In genomic region chrX:136162827-136163427, GRCh38 we compare ENCODE assay signal across 9 cellular contexts. TPM values are rescaled to one million over a fixed set of nuclear protein-coding genes. Genes with fewer than 3 reads are reported as not detected.
A peak's percentile ranks its signal among the peaks of the same experiment; 100 is the strongest.
DNase-seq lines count a peak whose midpoint lies in the region; ATAC-seq, FAIRE-seq and TF ChIP-seq lines count a peak whose summit lies in the region.
"Had no signal": no experiment of that assay in that cellular context is flagged by ENCODE, and none has a peak within 500 bp of the region (broad histone marks: within the 10 kb centered on the region; RNA-seq: fewer than 3 reads in every experiment).

No MANE protein-coding gene starts in this region.

- DNase-seq in COLO668 (lab: John Stamatoyannopoulos, UW; ENCODE audit: unreplicated experiment) = peak; percentile 11
- peak; percentile 82 for DNase-seq in NCI-H2227 (lab: John Stamatoyannopoulos, UW; ENCODE audit: unreplicated experiment)
- DNase-seq in activated CD8-positive, alpha-beta memory T cell treated with anti-CD3 and anti-CD28 coated beads, Interleukin-2, amount 10 ng/mL, durations not matched to agents 7 days and 5 days = peak; percentile 63
- peak; percentile 42 to 59 for DNase-seq in fibroblast of lung (ENCODE audit: low read depth in 2 of 2)
- peak in 1 of 6 donors; percentile 64 for DNase-seq in pancreas
- DNase-seq in NK-92 treated with Interleukin-12 subunit alpha and Interleukin-12 subunit beta, amount 100 ng/mL, for 24 hours (lab: John Stamatoyannopoulos, UW) = no peak
- no peak for DNase-seq in cerebellum (ENCODE audit: low spot score)

- intact Hi-C loops in pancreas (cut with DNase I) = no loop called here

- peaks cover 3% of the 10 kb centered on the region for H3K4me1 Mint-ChIP-seq in activated CD8-positive, alpha-beta memory T cell treated with anti-CD3 and anti-CD28 coated beads, Interleukin-2, amount 10 ng/mL, durations not matched to agents 7 days and 5 days

- ATAC-seq in GM21390 (IDR thresholded peaks at IDR 0.05; ENCODE audit: unreplicated experiment) (peak; percentile 67), pancreas (peak in 3 of 4 donors; percentile 80 to 85 (median 83))
- ATAC-seq in activated CD8-positive, alpha-beta memory T cell treated with anti-CD3 and anti-CD28 coated beads, Interleukin-2, amount 10 ng/mL, durations not matched to agents 7 days and 5 days = peak; percentile 58

- FAIRE-seq in pancreas (lab: Jason Lieb, UNC) = no peak

- no peaks in the 10 kb centered on the region for H3K9me3 ChIP-seq in fibroblast of lung (ENCODE audit: control insufficient read depth, insufficient read depth, low read depth, low read length)
- H3K9me3 ChIP-seq in pancreas = no peaks in the 10 kb centered on the region

- H3K79me2 ChIP-seq in fibroblast of lung (ENCODE audit: control insufficient read depth, insufficient read depth, low read length) = peaks cover 9% of the 10 kb centered on the region

- H3K4me3 ChIP-seq in fibroblast of lung (replicated peaks in 1 of 4; ENCODE audit: control extremely low read depth in 1 of 4, insufficient read depth in 1 of 4, low read depth in 3 of 4, low read length in 4 of 4) = no peak overlapping the region
- H3K4me3 ChIP-seq in pancreas = no peak overlapping the region
- H3K4me3 ChIP-seq: skin epidermis had no signal

- H3K27me3 Mint-ChIP-seq in activated CD8-positive, alpha-beta memory T cell treated with anti-CD3 and anti-CD28 coated beads, Interleukin-2, amount 10 ng/mL, durations not matched to agents 7 days and 5 days = no peaks in the 10 kb centered on the region

- TF ChIP-seq CTCF in fibroblast of lung (conservative IDR thresholded peaks at IDR 0.05 in 1 of 2, IDR thresholded peaks at IDR 0.05 in 1 of 2; ENCODE audit: low read depth in 1 of 2, low read length in 2 of 2) (peak; percentile 60 to 76), pancreas (IDR thresholded peaks at IDR 0.05) (peak in 3 of 4 donors; percentile 29 to 44 (median 29))

- no peak overlapping the region for H3K4me2 ChIP-seq in fibroblast of lung (ENCODE audit: extremely low read depth, insufficient read depth, low read length)

- H3K4me3 Mint-ChIP-seq in activated CD8-positive, alpha-beta memory T cell treated with anti-CD3 and anti-CD28 coated beads, Interleukin-2, amount 10 ng/mL, durations not matched to agents 7 days and 5 days = no peak overlapping the region

- H3K36me3 ChIP-seq in fibroblast of lung (ENCODE audit: control insufficient read depth, insufficient read depth, low read length) = no peaks in the 10 kb centered on the region
- no peaks in the 10 kb centered on the region for H3K36me3 ChIP-seq in pancreas

- H3K9ac ChIP-seq in fibroblast of lung (ENCODE audit: insufficient read depth, low read length) = no peak overlapping the region

- no peak overlapping the region for H2AFZ ChIP-seq in fibroblast of lung (ENCODE audit: low read length)

- no peak overlapping the region for H3K27ac Mint-ChIP-seq in activated CD8-positive, alpha-beta memory T cell treated with anti-CD3 and anti-CD28 coated beads, Interleukin-2, amount 10 ng/mL, durations not matched to agents 7 days and 5 days

- 25 to 26% methylated on average over 8 of the region's 8 CpGs for WGBS in pancreas, 2 donors

- H3K27me3 ChIP-seq in fibroblast of lung (ENCODE audit: control insufficient read depth, insufficient read depth, low read length) = no peaks in the 10 kb centered on the region
- H3K27me3 ChIP-seq in pancreas = peaks cover 0 to 22% (median 2%) of the 10 kb centered on the region in 4 donors

- H4K20me1 ChIP-seq in fibroblast of lung (ENCODE audit: control insufficient read depth, extremely low read depth, insufficient read depth, low read length) = no peaks in the 10 kb centered on the region

- no peaks in the 10 kb centered on the region for H3K9me3 Mint-ChIP-seq in activated CD8-positive, alpha-beta memory T cell treated with anti-CD3 and anti-CD28 coated beads, Interleukin-2, amount 10 ng/mL, durations not matched to agents 7 days and 5 days (ENCODE audit: low read depth)

- CTCF ChIA-PET in activated CD8-positive, alpha-beta memory T cell treated with anti-CD3 and anti-CD28 coated beads, Interleukin-2, amount 10 ng/mL, durations not matched to agents 7 days and 5 days (lab: Charles Lee) = interaction anchor here (0.6 to 4.0 kb wide), 5 partner anchors 10 to 137 kb away, joined by 3 to 29 read pairs (median 3); no protein-coding TSS in a partner anchor

- H3K36me3 Mint-ChIP-seq in activated CD8-positive, alpha-beta memory T cell treated with anti-CD3 and anti-CD28 coated beads, Interleukin-2, amount 10 ng/mL, durations not matched to agents 7 days and 5 days = no peaks in the 10 kb centered on the region

- H3K4me1 ChIP-seq in fibroblast of lung (ENCODE audit: control insufficient read depth, extremely low read depth, insufficient read depth, low read length) = peaks cover 10% of the 10 kb centered on the region
- H3K4me1 ChIP-seq in pancreas = no peaks in the 10 kb centered on the region

- H3K27ac ChIP-seq in fibroblast of lung (ENCODE audit: insufficient read depth, low read length) (no peak overlapping the region), pancreas (no peak overlapping the region)
- H3K27ac ChIP-seq: skin epidermis had no signal

RNA-seq across cellular contexts. Expression of gene FHL1, which starts 15.6 kb away (rescaled TPM):
- 10 to 100 TPM; 12.4 to 15.9 TPM for total RNA-seq in activated CD8-positive, alpha-beta memory T cell treated with anti-CD3 and anti-CD28 coated beads, Interleukin-2, amount 10 ng/mL, durations not matched to agents 7 days and 5 days
- total RNA-seq in fibroblast of lung (127 and 180 TPM in 2 replicates), pancreas (10 to 100 TPM in 3 of 6 donors, 1 to 10 TPM in 3; 6.2 to 22.0 (median 10.4) TPM), cerebellum (112 TPM)
- polyA plus RNA-seq in fibroblast of lung (311 and 627 TPM in 2 replicates), pancreas (10 to 100 TPM; 25.3 to 31.6 TPM)
- polyA plus RNA-seq in fibroblast of lung (2012) = 171 and 314 TPM in 2 replicates
- polyA minus RNA-seq in fibroblast of lung (ENCODE audit: low replicate concordance) = 227 and 451 TPM in 2 replicates

Comparison
In these comparisons a context has a peak if more than half of its experiments do, and no peak if none do; other contexts are left out.
1. DNase-seq: peak in COLO668 (single experiment), NCI-H2227 (single experiment), activated CD8-positive, alpha-beta memory T cell treated with anti-CD3 and anti-CD28 coated beads, Interleukin-2, amount 10 ng/mL, durations not matched to agents 7 days and 5 days (single experiment) and fibroblast of lung (2 of 2); none in NK-92 treated with Interleukin-12 subunit alpha and Interleukin-12 subunit beta, amount 100 ng/mL, for 24 hours (single experiment) and cerebellum (single experiment).
2. Peak in every context shown above with its lines, with median percentiles within 50 percentile points of each other: ATAC-seq.